Comparison of ENCODE assay signal across 1 cellular context in the genomic region with DNA sequence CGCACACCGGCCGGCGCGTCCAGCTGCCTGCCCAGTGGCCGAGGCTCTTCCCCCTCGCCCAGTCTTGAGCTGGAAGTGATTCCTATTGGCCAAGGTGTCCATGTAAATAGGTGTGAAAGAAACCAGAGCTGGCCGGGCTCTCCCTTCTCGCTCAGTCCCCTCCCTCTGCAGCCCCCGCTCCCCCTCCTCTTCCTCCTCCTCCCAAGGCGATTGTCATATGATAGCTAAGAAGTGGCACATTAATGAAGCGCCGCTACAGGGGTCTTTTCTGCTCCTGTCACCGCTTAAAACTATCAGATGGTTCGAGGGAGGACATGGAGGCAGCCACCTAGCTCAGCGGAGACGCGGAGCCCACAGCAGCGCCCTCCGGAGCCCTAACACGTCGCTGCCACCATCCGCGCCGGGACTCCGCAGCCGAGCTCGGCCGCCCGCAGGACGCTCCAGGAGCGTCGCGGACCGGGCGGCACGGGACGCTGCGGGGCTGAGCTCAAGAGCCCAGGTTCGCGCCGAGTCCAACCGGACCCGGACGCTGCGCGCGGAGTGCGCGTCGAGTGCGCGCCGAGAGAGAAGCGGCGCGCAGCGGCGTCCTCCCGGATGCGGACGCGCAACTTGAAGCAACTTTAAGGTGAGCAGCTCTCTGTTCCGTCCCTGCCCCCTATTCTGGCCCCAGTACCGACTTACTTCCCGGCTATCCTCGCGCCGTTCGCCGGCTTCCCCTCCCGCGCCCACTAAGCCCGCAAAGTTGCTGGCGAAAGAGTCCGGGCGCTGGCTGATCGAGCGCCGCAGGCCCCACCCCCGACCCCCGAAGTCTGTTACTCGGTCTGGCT.
TF ChIP-seq lines count a peak whose summit lies in the region.

A gene (plus strand): TSS at position 293 of the 827 bp plus-strand sequence. CDS start 653 bp downstream, outside the sequence.

TF ChIP-seq in SK-N-SH treated with all-trans-retinoic acid at 6 μM for 48 hours, 23 proteins besides CTCF, POLR2A, EP300 and RAD21 (continued from another document):
- TF ChIP-seq, protein P1, sequence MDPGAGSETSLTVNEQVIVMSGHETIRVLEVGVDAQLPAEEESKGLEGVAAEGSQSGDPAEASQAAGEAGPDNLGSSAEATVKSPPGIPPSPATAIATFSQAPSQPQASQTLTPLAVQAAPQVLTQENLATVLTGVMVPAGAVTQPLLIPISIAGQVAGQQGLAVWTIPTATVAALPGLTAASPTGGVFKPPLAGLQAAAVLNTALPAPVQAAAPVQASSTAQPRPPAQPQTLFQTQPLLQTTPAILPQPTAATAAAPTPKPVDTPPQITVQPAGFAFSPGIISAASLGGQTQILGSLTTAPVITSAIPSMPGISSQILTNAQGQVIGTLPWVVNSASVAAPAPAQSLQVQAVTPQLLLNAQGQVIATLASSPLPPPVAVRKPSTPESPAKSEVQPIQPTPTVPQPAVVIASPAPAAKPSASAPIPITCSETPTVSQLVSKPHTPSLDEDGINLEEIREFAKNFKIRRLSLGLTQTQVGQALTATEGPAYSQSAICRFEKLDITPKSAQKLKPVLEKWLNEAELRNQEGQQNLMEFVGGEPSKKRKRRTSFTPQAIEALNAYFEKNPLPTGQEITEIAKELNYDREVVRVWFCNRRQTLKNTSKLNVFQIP (CRISPR knock-in tag; IDR thresholded peaks at IDR 0.05; ENCODE audit: borderline replicate concordance, low read depth), result no peak
